In the genomic region with DNA sequence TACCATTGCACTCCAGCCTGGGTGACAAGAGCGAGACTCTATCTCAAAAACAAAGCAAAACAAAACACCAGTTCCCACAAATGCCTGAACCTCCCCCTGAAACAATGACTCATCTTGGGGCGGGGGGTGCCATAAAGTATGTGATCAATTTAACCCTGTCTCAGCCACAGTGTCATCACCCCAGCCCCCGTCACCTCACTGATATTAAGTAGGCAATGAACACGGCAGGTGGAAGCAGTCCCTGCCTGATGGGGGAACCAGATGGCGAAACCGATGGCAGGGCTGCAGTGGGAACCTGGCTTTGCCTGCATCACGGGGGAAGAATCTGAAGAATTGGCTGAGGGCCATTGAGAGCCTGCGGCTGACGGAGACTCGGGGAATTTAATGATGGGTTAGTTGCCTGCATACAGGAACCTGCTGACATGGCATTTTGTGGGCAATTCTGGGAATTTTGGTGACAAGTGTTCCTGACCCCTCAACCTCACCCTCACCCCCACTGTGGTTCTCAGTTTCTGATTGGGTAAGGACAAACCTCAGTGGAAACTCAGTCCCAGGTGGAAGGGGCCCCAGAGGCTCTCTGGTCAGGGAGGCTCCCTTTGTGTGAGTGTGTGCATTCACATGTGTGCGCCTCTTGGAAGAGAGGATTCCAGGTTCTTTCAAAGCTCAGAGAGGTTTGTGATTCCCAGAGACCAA, we compare ENCODE assay signal across 1 cellular context.
TF ChIP-seq lines count a peak whose summit lies in the region.

No MANE protein-coding gene starts in this region.

TF ChIP-seq in H1, 55 proteins besides CTCF, POLR2A, EP300 and RAD21:
- TF ChIP-seq EZH2 (IDR thresholded peaks at IDR 0.05; ENCODE audit: low read depth, low read length, severe bottlenecking) (no peak), KDM4A (IDR thresholded peaks at IDR 0.05; ENCODE audit: low read depth, low read length, severe bottlenecking) (no peak), SIX5 (IDR thresholded peaks at IDR 0.05; ENCODE audit: low read depth, low read length) (no peak), KDM5A (IDR thresholded peaks at IDR 0.05; ENCODE audit: low read length) (no peak), MAFK (IDR thresholded peaks at IDR 0.05; ENCODE audit: low read depth, low read length) (peak; percentile 94), MAX (IDR thresholded peaks at IDR 0.05) (no peak), CBX8 (IDR thresholded peaks at IDR 0.05; ENCODE audit: borderline replicate concordance, low read depth, low read length) (no peak), JUND (IDR thresholded peaks at IDR 0.05; ENCODE audit: low read length) (peak; percentile 70), EGR1 (IDR thresholded peaks at IDR 0.05; ENCODE audit: borderline replicate concordance, low read depth, low read length) (no peak)
TF ChIP-seq in H1: peak in this region for 2.
